Comparison of ENCODE assay signal across 11 cellular contexts in genomic region chr4:84870398-84871163, GRCh38.
DNase-seq lines count a peak whose midpoint lies in the region; ATAC-seq, FAIRE-seq and TF ChIP-seq lines count a peak whose summit lies in the region.
"Had no signal": no experiment of that assay in that cellular context is flagged by ENCODE, and none has a peak within 500 bp of the region (broad histone marks: within the 10 kb centered on the region; RNA-seq: fewer than 3 reads in every experiment).

No MANE protein-coding gene starts in this region.

- CTCF ChIA-PET in A549 (lab: Yijun Ruan, JAX) = no interaction called here

- no peak for TF ChIP-seq EP300 in A549 (IDR thresholded peaks at IDR 0.05)

- TF ChIP-seq CTCF in A549 (IDR thresholded peaks at IDR 0.05) (no peak), astrocyte of the spinal cord (IDR thresholded peaks at IDR 0.05; ENCODE audit: low read depth, low read length) (no peak)

- ATAC-seq in A549 (peak; percentile 88 to 91; a peak in 5 of 6 replicates), left lobe of liver (no peak), left ventricle myocardium superior (no peak)
- ATAC-seq: stimulated activated effector memory CD8-positive, alpha-beta T cell treated with anti-CD3 and anti-CD28 coated beads, Interleukin-12 subunit alpha, Interleukin-12 subunit beta, amount 100 ng/mL, for 72 hours had no signal

- 69% methylated on average over 2 of the region's 2 CpGs for WGBS in A549 (ENCODE audit: missing lambda C conversion rate)

- H3K27ac ChIP-seq in A549 = peak overlapping the region; percentile 45 to 77; a peak in 4 of 6 replicates
- H3K27ac ChIP-seq: skin epidermis had no signal

- no peak for TF ChIP-seq POLR2A in A549 (IDR thresholded peaks at IDR 0.05; ENCODE audit: low read length)

- H3K4me1 ChIP-seq in A549 = peaks cover 17% of the 10 kb centered on the region

- H3K4me2 ChIP-seq in A549 = peak overlapping the region; percentile 64

- FAIRE-seq in A549 (lab: Jason Lieb, UNC) = no peak

- in situ Hi-C loops in astrocyte of the spinal cord (cut with HindIII; ENCODE audit: low sequenced_read_pairs) = no loop called here

- DNase-seq in A549 (ENCODE audit: low read depth in 1 of 2, low spot score in 1 of 2) = peak; percentile 9 to 27
- peak; percentile 12 for DNase-seq in HPDE6-E6E7 (ENCODE audit: extremely low spot score)
- DNase-seq in astrocyte of the spinal cord (ENCODE audit: low read depth, low spot score) = peak; percentile 74
- DNase-seq in iPS-NIHi11 (ENCODE audit: low spot score) = peak; percentile 67
- no peak for DNase-seq in left lobe of liver (ENCODE audit: low spot score)
- DNase-seq in DMS153 treated with DMSO at 0.1 percent for 48 hours (lab: John Stamatoyannopoulos, UW; ENCODE audit: unreplicated experiment) = no peak
- no peak for DNase-seq in NCI-H146 treated with DMSO at 0.1 percent for 48 hours (lab: John Stamatoyannopoulos, UW; ENCODE audit: unreplicated experiment)
- DNase-seq in left ventricle myocardium superior = no peak
- DNase-seq: central memory CD4-positive, alpha-beta T cell had no signal

- intact Hi-C loops in left ventricle myocardium superior (cut with micrococcal nuclease) = no loop called here

- no peak overlapping the region for H3K4me3 ChIP-seq in A549
- no peak overlapping the region for H3K4me3 ChIP-seq in astrocyte of the spinal cord (ENCODE audit: low read depth, low read length)
- H3K4me3 ChIP-seq: skin epidermis had no signal

- no peaks in the 10 kb centered on the region for H3K9me3 ChIP-seq in A549

- POLR2A ChIA-PET in A549 (lab: Yijun Ruan, JAX) = no interaction called here

- no peak for TF ChIP-seq RAD21 in A549 (conservative IDR thresholded peaks at IDR 0.05 in 1 of 2, IDR thresholded peaks at IDR 0.05 in 1 of 2)

TF ChIP-seq in A549, 52 proteins besides CTCF, POLR2A, EP300 and RAD21:
- TF ChIP-seq HMGXB4 (CRISPR knock-in tag; IDR thresholded peaks at IDR 0.05; ENCODE audit: borderline replicate concordance) = no peak
- TF ChIP-seq GATA3 (IDR thresholded peaks at IDR 0.05; ENCODE audit: borderline replicate concordance) = peak; percentile 81
- no peak for TF ChIP-seq POLR2AphosphoS2 (conservative IDR thresholded peaks at IDR 0.05; ENCODE audit: low read length)
- TF ChIP-seq NR3C1 (IDR thresholded peaks at IDR 0.05) = no peak
- no peak for TF ChIP-seq TFCP2L1 (CRISPR knock-in tag; IDR thresholded peaks at IDR 0.05)
TF ChIP-seq in A549: peak in this region for 1.

Comparison
In these comparisons a context has a peak if more than half of its experiments do, and no peak if none do; other contexts are left out.
1. ATAC-seq: peak in A549 (2 of 2); none in left lobe of liver (single experiment) and left ventricle myocardium superior (single experiment).
2. DNase-seq: peak in A549 (2 of 2), HPDE6-E6E7 (single experiment), astrocyte of the spinal cord (single experiment) and iPS-NIHi11 (single experiment); none in left lobe of liver (single experiment), DMS153 treated with DMSO at 0.1 percent for 48 hours (single experiment), NCI-H146 treated with DMSO at 0.1 percent for 48 hours (single experiment) and left ventricle myocardium superior (single experiment).